ENCODE assay signal across 22 cellular contexts in the genomic region with DNA sequence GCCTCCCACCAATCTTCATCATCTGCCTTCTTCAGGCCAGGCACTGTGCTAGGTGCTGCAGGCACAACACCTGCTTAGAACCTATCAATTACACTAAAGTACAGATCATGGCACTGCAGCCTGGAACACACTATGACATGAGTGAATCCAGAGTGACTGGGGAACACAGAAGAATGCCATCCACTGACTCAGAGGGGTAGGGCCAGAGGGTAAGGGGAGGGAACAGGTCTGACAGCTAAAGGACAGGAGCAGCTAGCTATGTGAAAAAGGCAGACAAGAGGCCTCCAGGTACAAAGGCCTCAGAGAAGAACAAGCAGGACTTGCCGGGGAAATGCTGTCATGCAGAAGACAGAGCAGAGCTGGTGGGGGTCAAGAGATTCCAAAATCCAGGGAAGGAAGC. TPM values are rescaled to one million over a fixed set of nuclear protein-coding genes. Genes with fewer than 3 reads are reported as not detected.
A peak's percentile ranks its signal among the peaks of the same experiment; 100 is the strongest.
DNase-seq lines count a peak whose midpoint lies in the region; ATAC-seq and TF ChIP-seq lines count a peak whose summit lies in the region.
"Had no signal": no experiment of that assay in that cellular context is flagged by ENCODE, and none has a peak within 500 bp of the region (broad histone marks: within the 10 kb centered on the region; RNA-seq: fewer than 3 reads in every experiment).

No MANE protein-coding gene starts in this region.

- no peaks in the 10 kb centered on the region for H3K27me3 ChIP-seq in tibial nerve
- H3K27me3 ChIP-seq: BE2C; BLaER1 treated with 17β-estradiol and CSF1 and Interleukin-3, amounts not matched to agents 10 nM and 100 nM had no signal

- intact Hi-C loops in Right ventricle myocardium inferior (cut with DNase I) = no loop called here

- TF ChIP-seq POLR2A in tibial nerve (IDR thresholded peaks at IDR 0.05) = no peak

- H3K27me3 Mint-ChIP-seq in type B pancreatic cell = no peaks in the 10 kb centered on the region
- H3K27me3 Mint-ChIP-seq in activated naive CD4-positive, alpha-beta T cell treated with anti-CD3 and anti-CD28 coated beads, Interleukin-2, amount 10 ng/mL, durations not matched to agents 7 days and 5 days = peaks cover 16% of the 10 kb centered on the region

- TF ChIP-seq EP300 in tibial nerve (IDR thresholded peaks at IDR 0.05) = no peak

- H3K9me3 ChIP-seq in tibial nerve = no peaks in the 10 kb centered on the region
- H3K9me3 ChIP-seq: A549; BE2C; BLaER1 treated with 17β-estradiol and CSF1 and Interleukin-3, amounts not matched to agents 10 nM and 100 nM; HAP-1 had no signal

- peak overlapping the region; percentile 38 for H3K4me3 Mint-ChIP-seq in type B pancreatic cell
- H3K4me3 Mint-ChIP-seq in activated naive CD4-positive, alpha-beta T cell treated with anti-CD3 and anti-CD28 coated beads, Interleukin-2, amount 10 ng/mL, durations not matched to agents 7 days and 5 days = no peak overlapping the region
- H3K4me3 Mint-ChIP-seq: CD14-positive monocyte; CD4-positive, alpha-beta T cell; CD8-positive, alpha-beta memory T cell; HFFc6 had no signal

- H3K36me3 Mint-ChIP-seq in type B pancreatic cell = peaks cover 17% of the 10 kb centered on the region
- no peaks in the 10 kb centered on the region for H3K36me3 Mint-ChIP-seq in activated naive CD4-positive, alpha-beta T cell treated with anti-CD3 and anti-CD28 coated beads, Interleukin-2, amount 10 ng/mL, durations not matched to agents 7 days and 5 days
- H3K36me3 Mint-ChIP-seq: CD14-positive monocyte; CD8-positive, alpha-beta memory T cell had no signal

- CTCF ChIA-PET in activated naive CD4-positive, alpha-beta T cell treated with anti-CD3 and anti-CD28 coated beads, Interleukin-2, amount 10 ng/mL, durations not matched to agents 7 days and 5 days (lab: Charles Lee) = no interaction called here

- ATAC-seq in Right ventricle myocardium inferior = no peak
- ATAC-seq: A549 had no signal

- no peak overlapping the region for H3K27ac ChIP-seq in tibial nerve
- H3K27ac ChIP-seq: A549; BLaER1 treated with 17β-estradiol and CSF1 and Interleukin-3, amounts not matched to agents 10 nM and 100 nM had no signal

- DNase-seq in HPDE6-E6E7 (ENCODE audit: extremely low spot score) (peak; percentile 36), epithelial cell of esophagus (ENCODE audit: low read depth) (peak; percentile 70), type B pancreatic cell (ENCODE audit: extremely low spot score, unreplicated experiment) (no peak), tibial nerve (ENCODE audit: low spot score in 2 of 2) (no peak), Right ventricle myocardium inferior (ENCODE audit: missing footprints) (no peak)
- DNase-seq in activated naive CD4-positive, alpha-beta T cell treated with anti-CD3 and anti-CD28 coated beads, Interleukin-2, amount 10 ng/mL, durations not matched to agents 7 days and 5 days = no peak
- DNase-seq: 8988T; ACHN; AML-193; BE2C; CD4-positive, alpha-beta T cell; CD8-positive, alpha-beta memory T cell; DMS 273 treated with DMSO at 0.1 percent for 48 hours; DMS79; EL; GF-D8; GOT3; HFFc6 had no signal

- H3K4me1 ChIP-seq in tibial nerve = no peaks in the 10 kb centered on the region
- H3K4me1 ChIP-seq: A549; BE2C; BLaER1 treated with 17β-estradiol and CSF1 and Interleukin-3, amounts not matched to agents 10 nM and 100 nM; HAP-1 had no signal

- H3K9me3 Mint-ChIP-seq in type B pancreatic cell = no peaks in the 10 kb centered on the region
- no peaks in the 10 kb centered on the region for H3K9me3 Mint-ChIP-seq in activated naive CD4-positive, alpha-beta T cell treated with anti-CD3 and anti-CD28 coated beads, Interleukin-2, amount 10 ng/mL, durations not matched to agents 7 days and 5 days
- H3K9me3 Mint-ChIP-seq: CD4-positive, alpha-beta T cell; CD8-positive, alpha-beta memory T cell; HFFc6 had no signal

- H3K36me3 ChIP-seq in tibial nerve = no peaks in the 10 kb centered on the region
- H3K36me3 ChIP-seq: BE2C; BLaER1 treated with 17β-estradiol and CSF1 and Interleukin-3, amounts not matched to agents 10 nM and 100 nM; HAP-1 had no signal

- TF ChIP-seq CTCF in epithelial cell of esophagus (IDR thresholded peaks at IDR 0.05; ENCODE audit: insufficient read depth, low read depth, low read length, missing control alignments) (no peak), type B pancreatic cell (conservative IDR thresholded peaks at IDR 0.05) (no peak), tibial nerve (IDR thresholded peaks at IDR 0.05) (no peak)

- H3K27ac Mint-ChIP-seq in type B pancreatic cell = peak overlapping the region; percentile 86
- H3K27ac Mint-ChIP-seq in activated naive CD4-positive, alpha-beta T cell treated with anti-CD3 and anti-CD28 coated beads, Interleukin-2, amount 10 ng/mL, durations not matched to agents 7 days and 5 days = no peak overlapping the region
- H3K27ac Mint-ChIP-seq: CD4-positive, alpha-beta T cell; CD8-positive, alpha-beta memory T cell; HFFc6 had no signal

- peaks cover 6% of the 10 kb centered on the region for H3K4me1 Mint-ChIP-seq in type B pancreatic cell (ENCODE audit: unreplicated experiment)
- H3K4me1 Mint-ChIP-seq in activated naive CD4-positive, alpha-beta T cell treated with anti-CD3 and anti-CD28 coated beads, Interleukin-2, amount 10 ng/mL, durations not matched to agents 7 days and 5 days = no peaks in the 10 kb centered on the region
- H3K4me1 Mint-ChIP-seq: CD14-positive monocyte; CD8-positive, alpha-beta memory T cell had no signal

- H3K4me3 ChIP-seq in epithelial cell of esophagus (ENCODE audit: low read length) (no peak overlapping the region), tibial nerve (no peak overlapping the region)
- H3K4me3 ChIP-seq: A549; BLaER1 treated with 17β-estradiol and CSF1 and Interleukin-3, amounts not matched to agents 10 nM and 100 nM; HAP-1 had no signal

- 83 to 92% methylated on average over 1 of the region's 1 CpG for WGBS in tibial nerve, 2 donors

RNA-seq across cellular contexts. Expression of gene ACAA2, which starts 53.3 kb away (rescaled TPM):
- total RNA-seq in type B pancreatic cell (ENCODE audit: low replicate concordance) (66.7 and 99.0 TPM in 2 replicates), tibial nerve (10 to 100 TPM; 47.9 to 63.4 (median 50.0) TPM), Right ventricle myocardium inferior (441 TPM)

Comparison
In these comparisons a context has a peak if more than half of its experiments do, and no peak if none do; other contexts are left out.
1. DNase-seq: peak in HPDE6-E6E7 (single experiment) and epithelial cell of esophagus (single experiment); none in type B pancreatic cell (single experiment), tibial nerve (0 of 2), Right ventricle myocardium inferior (single experiment) and activated naive CD4-positive, alpha-beta T cell treated with anti-CD3 and anti-CD28 coated beads, Interleukin-2, amount 10 ng/mL, durations not matched to agents 7 days and 5 days (single experiment).